In genomic region chr5:151123897-151124751, GRCh38 we compare ENCODE assay signal across 8 cellular contexts. TPM values are rescaled to one million over a fixed set of nuclear protein-coding genes. Genes with fewer than 3 reads are reported as not detected.
DNase-seq lines count a peak whose midpoint lies in the region; ATAC-seq and TF ChIP-seq lines count a peak whose summit lies in the region.

No MANE protein-coding gene starts in this region.

- POLR2A ChIA-PET in CD4-positive, alpha-beta memory T cell (lab: Charles Lee; ENCODE audit: partially characterized antibody): interaction anchor here (1.0 to 4.0 kb wide), 2 partner anchors 41 to 49 kb away, joined by 3 to 67 read pairs; no protein-coding TSS in a partner anchor
- POLR2A ChIA-PET in WTC11 (lab: Charles Lee): no interaction called here

- H3K36me3 Mint-ChIP-seq in CD4-positive, alpha-beta memory T cell: peaks cover 75 to 88% of the 10 kb centered on the region in 2 donors
- peaks cover 35% of the 10 kb centered on the region for H3K36me3 Mint-ChIP-seq in WTC11

- DNase-seq in CD4-positive, alpha-beta memory T cell: no peak
- peak; percentile 72 for DNase-seq in GM19240 (ENCODE audit: insufficient read length, low spot score)
- no peak for DNase-seq in WTC11 (ENCODE audit: low spot score)
- DNase-seq in esophagus squamous epithelium (lab: John Stamatoyannopoulos, UW): peak; percentile 27
- peak; percentile 39 to 68 for DNase-seq in stimulated activated CD8-positive, alpha-beta memory T cell treated with anti-CD3 and anti-CD28 coated beads, Interleukin-2, amount 100 ng/mL, for 48 hours (ENCODE audit: low read depth in 2 of 2)
- no peak for DNase-seq in posterior vena cava (ENCODE audit: low spot score)
- no peak for DNase-seq in HPDE6-E6E7 (ENCODE audit: extremely low spot score)

- intact Hi-C loops in CD4-positive, alpha-beta memory T cell (cut with micrococcal nuclease): loop anchor here (10.0 kb wide), 1 partner anchor 191 kb away; no protein-coding TSS in a partner anchor
- intact Hi-C loops in esophagus squamous epithelium (cut with DNase I) (loop anchor here (5.0 to 10.0 kb wide), 2 partner anchors 33 to 111 kb away; partner anchors contain the start of gene ANXA6), posterior vena cava (cut with DNase I) (loop anchor here in 1 of 2 donors (10.0 kb wide), 1 partner anchor 1089 kb away; no protein-coding TSS in a partner anchor)

- ATAC-seq in HG03135 (IDR thresholded peaks at IDR 0.05; ENCODE audit: unreplicated experiment) (peak; percentile 84), WTC11 (no peak)

- no peaks in the 10 kb centered on the region for H3K9me3 ChIP-seq in CD4-positive, alpha-beta memory T cell (ENCODE audit: control insufficient read depth in 1 of 2, low read length in 2 of 2)
- H3K9me3 ChIP-seq in esophagus squamous epithelium: no peaks in the 10 kb centered on the region

- H3K27me3 Mint-ChIP-seq in CD4-positive, alpha-beta memory T cell: no peaks in the 10 kb centered on the region
- H3K27me3 Mint-ChIP-seq in WTC11 (ENCODE audit: low read depth): no peaks in the 10 kb centered on the region

- no peak overlapping the region for H3K4me3 ChIP-seq in CD4-positive, alpha-beta memory T cell (ENCODE audit: low read length in 2 of 2)
- H3K4me3 ChIP-seq in esophagus squamous epithelium: no peak overlapping the region

- no peak overlapping the region for H3K4me3 Mint-ChIP-seq in CD4-positive, alpha-beta memory T cell
- no peak overlapping the region for H3K4me3 Mint-ChIP-seq in WTC11

- no peaks in the 10 kb centered on the region for H3K27me3 ChIP-seq in CD4-positive, alpha-beta memory T cell (ENCODE audit: insufficient read depth, low read length)
- no peaks in the 10 kb centered on the region for H3K27me3 ChIP-seq in esophagus squamous epithelium

- peak overlapping the region; percentile 22 for H3K27ac ChIP-seq in CD4-positive, alpha-beta memory T cell (ENCODE audit: low read depth, low read length)
- H3K27ac ChIP-seq in esophagus squamous epithelium: peak overlapping the region in 1 of 4 donors; percentile 26

- WGBS in esophagus squamous epithelium, 2 donors: 51 to 56% methylated on average over 6 to 16 of the region's 17 CpGs

- H3K4me1 Mint-ChIP-seq in CD4-positive, alpha-beta memory T cell: peaks cover 24 to 50% (median 33%) of the 10 kb centered on the region in 4 donors
- H3K4me1 Mint-ChIP-seq in WTC11: no peaks in the 10 kb centered on the region

- peaks cover 89% of the 10 kb centered on the region for H3K36me3 ChIP-seq in CD4-positive, alpha-beta memory T cell (ENCODE audit: insufficient read depth, low read length)
- H3K36me3 ChIP-seq in esophagus squamous epithelium: peaks cover 0 to 89% (median 20%) of the 10 kb centered on the region in 3 donors

- peak in 1 of 4 donors; percentile 2 for TF ChIP-seq POLR2A in esophagus squamous epithelium (IDR thresholded peaks at IDR 0.05)

- H3K4me1 ChIP-seq in CD4-positive, alpha-beta memory T cell (ENCODE audit: insufficient read depth, low read length): peaks cover 25% of the 10 kb centered on the region
- peaks cover 0 to 65% (median 3%) of the 10 kb centered on the region in 3 donors for H3K4me1 ChIP-seq in esophagus squamous epithelium

- no peak for TF ChIP-seq CTCF in WTC11 (IDR thresholded peaks at IDR 0.05)
- TF ChIP-seq CTCF in esophagus squamous epithelium (IDR thresholded peaks at IDR 0.05): no peak

- CTCF ChIA-PET in CD4-positive, alpha-beta memory T cell (lab: Charles Lee; ENCODE audit: partially characterized antibody): interaction anchor here (0.5 to 50.2 kb wide), 5 partner anchors 8 to 74 kb away, joined by 3 to 2066 read pairs (median 43); partner anchors contain the start of gene ANXA6
- CTCF ChIA-PET in WTC11 (lab: Charles Lee): interaction anchor here (0.7 to 5.5 kb wide), 4 partner anchors 42 to 129 kb away, joined by 5 to 191 read pairs (median 28); partner anchors contain the start of gene GM2A

- H3K27ac Mint-ChIP-seq in CD4-positive, alpha-beta memory T cell: peak overlapping the region; percentile 42 to 92 (median 85)
- H3K27ac Mint-ChIP-seq in WTC11: no peak overlapping the region

- no peaks in the 10 kb centered on the region for H3K9me3 Mint-ChIP-seq in CD4-positive, alpha-beta memory T cell
- H3K9me3 Mint-ChIP-seq in WTC11: no peaks in the 10 kb centered on the region

TF ChIP-seq in WTC11, 78 proteins besides CTCF, POLR2A, EP300 and RAD21:
- TF ChIP-seq GABPB1 (CRISPR knock-in tag; IDR thresholded peaks at IDR 0.05): no peak
- peak; percentile 84 for TF ChIP-seq ZNF423 (CRISPR knock-in tag; IDR thresholded peaks at IDR 0.05)
- no peak for TF ChIP-seq ZNF232 (CRISPR knock-in tag; IDR thresholded peaks at IDR 0.05)

RNA-seq across cellular contexts. Expression of gene ANXA6, which starts 33.5 kb away (rescaled TPM):
- total RNA-seq in CD4-positive, alpha-beta memory T cell: 100 to 1,000 TPM; 318 to 342 TPM
- 100 to 1,000 TPM; 229 to 330 TPM for polyA plus RNA-seq in CD4-positive, alpha-beta memory T cell
- total RNA-seq in WTC11 (2021) (92.8 to 95.4 TPM (median 92.9 TPM) in 3 replicates), esophagus squamous epithelium (10 to 100 TPM in 3 of 4 donors, 1 to 10 TPM in 1; 8.6 to 80.3 (median 24.9) TPM), posterior vena cava (100 to 1,000 TPM; 328 to 430 TPM)

RNA-seq across cellular contexts. Expression of gene TNIP1, which starts 43.3 kb away (rescaled TPM):
- 100 to 1,000 TPM; 227 to 233 TPM for total RNA-seq in CD4-positive, alpha-beta memory T cell
- polyA plus RNA-seq in CD4-positive, alpha-beta memory T cell: 10 to 100 TPM; 31.5 to 70.2 TPM
- 41.1 to 48.9 TPM (median 47.0 TPM) in 3 replicates for total RNA-seq in WTC11 (2021)
- 100 to 1,000 TPM in 1 of 4 donors, 10 to 100 TPM in 3; 55.5 to 109 (median 95.4) TPM for total RNA-seq in esophagus squamous epithelium
- 10 to 100 TPM; 56.7 to 77.5 TPM for total RNA-seq in posterior vena cava

Comparison
In these comparisons a context has a peak if more than half of its experiments do, and no peak if none do; other contexts are left out.
1. DNase-seq: peak in GM19240 (single experiment), esophagus squamous epithelium (single experiment) and stimulated activated CD8-positive, alpha-beta memory T cell treated with anti-CD3 and anti-CD28 coated beads, Interleukin-2, amount 100 ng/mL, for 48 hours (2 of 2); none in CD4-positive, alpha-beta memory T cell (0 of 5), WTC11 (single experiment), posterior vena cava (single experiment) and HPDE6-E6E7 (single experiment).